10 cellular contexts compared by ENCODE assay signal in genomic region chr7:11557627-11558026, GRCh38.
A peak's percentile ranks its signal among the peaks of the same experiment; 100 is the strongest.
DNase-seq lines count a peak whose midpoint lies in the region; ATAC-seq and TF ChIP-seq lines count a peak whose summit lies in the region.
"Had no signal": no experiment of that assay in that cellular context is flagged by ENCODE, and none has a peak within 500 bp of the region (broad histone marks: within the 10 kb centered on the region; RNA-seq: fewer than 3 reads in every experiment).

No MANE protein-coding gene starts in this region.

- ATAC-seq in GM23338 (peak; percentile 100), left ventricle myocardium superior (no peak)
- ATAC-seq: K562 had no signal

- H3K27me3 ChIP-seq in GM23338 (ENCODE audit: insufficient read depth) = no peaks in the 10 kb centered on the region
- no peaks in the 10 kb centered on the region for H3K27me3 ChIP-seq in KMS-11 (ENCODE audit: insufficient read depth, low read depth)
- H3K27me3 ChIP-seq in neural progenitor cell = no peaks in the 10 kb centered on the region

- H3K4me1 ChIP-seq in GM23338 (ENCODE audit: insufficient read depth) (peaks cover 6% of the 10 kb centered on the region), KMS-11 (ENCODE audit: low read depth, poor library complexity, severe bottlenecking) (no peaks in the 10 kb centered on the region), neural progenitor cell (peaks cover 5% of the 10 kb centered on the region)

- no peak overlapping the region for H3K27ac Mint-ChIP-seq in GM23338
- H3K27ac Mint-ChIP-seq in neural progenitor cell = no peak overlapping the region

- H3K4me3 ChIP-seq in GM23338 = no peak overlapping the region
- no peak overlapping the region for H3K4me3 ChIP-seq in KMS-11 (IDR thresholded peaks at IDR 0.05; ENCODE audit: insufficient read depth, low read depth, low read length)
- no peak overlapping the region for H3K4me3 ChIP-seq in astrocyte of the cerebellum (ENCODE audit: low read depth, low read length)
- H3K4me3 ChIP-seq in neural progenitor cell = no peak overlapping the region
- H3K4me3 ChIP-seq: K562, thoracic aorta had no signal

- intact Hi-C loops in left ventricle myocardium superior (cut with micrococcal nuclease) = no loop called here

- H4K20me1 ChIP-seq in GM23338 (replicated peaks; ENCODE audit: insufficient read depth) = no peaks in the 10 kb centered on the region
- H4K20me1 ChIP-seq in KMS-11 (ENCODE audit: insufficient read depth) = no peaks in the 10 kb centered on the region
- H4K20me1 ChIP-seq in neural progenitor cell (ENCODE audit: low read depth) = no peaks in the 10 kb centered on the region

- H3K9ac ChIP-seq in KMS-11 (no peak overlapping the region), neural progenitor cell (no peak overlapping the region)

- no peaks in the 10 kb centered on the region for H3K9me2 ChIP-seq in GM23338 (ENCODE audit: insufficient read depth)

- no peaks in the 10 kb centered on the region for H3K9me3 ChIP-seq in neural progenitor cell (ENCODE audit: low read depth)
- H3K9me3 ChIP-seq: thoracic aorta had no signal

- no peak overlapping the region for H3K27ac ChIP-seq in GM23338 (ENCODE audit: low read depth)
- no peak overlapping the region for H3K27ac ChIP-seq in KMS-11
- no peak overlapping the region for H3K27ac ChIP-seq in neural progenitor cell
- H3K27ac ChIP-seq: thoracic aorta had no signal

- TF ChIP-seq CTCF in GM10266 (IDR thresholded peaks at IDR 0.05; ENCODE audit: control insufficient read depth, insufficient read depth, low read depth, missing control alignments) = peak; percentile 43
- peak; percentile 71 to 93 for TF ChIP-seq CTCF in GM23338 (conservative IDR thresholded peaks at IDR 0.05; ENCODE audit: low read depth in 2 of 2)
- TF ChIP-seq CTCF in KMS-11 (conservative IDR thresholded peaks at IDR 0.05; ENCODE audit: low read depth, low read length) = peak; percentile 20; the same call in 1 of the 2 replicates
- peak; percentile 38 for TF ChIP-seq CTCF in astrocyte of the cerebellum (IDR thresholded peaks at IDR 0.05; ENCODE audit: low read depth, low read length, missing control alignments)
- TF ChIP-seq CTCF in neural progenitor cell (IDR thresholded peaks at IDR 0.05) = peak; percentile 69

- peaks cover 2% of the 10 kb centered on the region for H3K27me3 Mint-ChIP-seq in GM23338 (ENCODE audit: insufficient read depth, low read depth, poor library complexity)
- no peaks in the 10 kb centered on the region for H3K27me3 Mint-ChIP-seq in neural progenitor cell (ENCODE audit: insufficient read depth, low read depth)

- H3K36me3 Mint-ChIP-seq in GM23338 (ENCODE audit: low read depth) (no peaks in the 10 kb centered on the region), neural progenitor cell (no peaks in the 10 kb centered on the region)

- H3F3A ChIP-seq in GM23338 (replicated peaks; ENCODE audit: low read depth) = no peaks in the 10 kb centered on the region
- H3F3A ChIP-seq in neural progenitor cell (ENCODE audit: low read depth) = no peaks in the 10 kb centered on the region

- H3K79me2 ChIP-seq in GM23338 (replicated peaks; ENCODE audit: insufficient read depth) = no peaks in the 10 kb centered on the region
- no peaks in the 10 kb centered on the region for H3K79me2 ChIP-seq in KMS-11 (ENCODE audit: insufficient read depth, low read depth)
- no peaks in the 10 kb centered on the region for H3K79me2 ChIP-seq in neural progenitor cell (ENCODE audit: low read depth)

- H3K9me3 Mint-ChIP-seq in GM23338 = no peaks in the 10 kb centered on the region
- peaks cover 4% of the 10 kb centered on the region for H3K9me3 Mint-ChIP-seq in neural progenitor cell

- H3K4me1 Mint-ChIP-seq in GM23338 (peaks cover 13% of the 10 kb centered on the region), neural progenitor cell (no peaks in the 10 kb centered on the region)

- H3K4me3 Mint-ChIP-seq in GM23338 (no peak overlapping the region), neural progenitor cell (no peak overlapping the region)

- in situ Hi-C loops in astrocyte of the cerebellum (cut with HindIII; ENCODE audit: low sequenced_read_pairs) = no loop called here

- peak; percentile 12 for DNase-seq in GM10266 (ENCODE audit: extremely low spot score)
- DNase-seq in GM23338 (ENCODE audit: low spot score) = peak; percentile 91
- no peak for DNase-seq in astrocyte of the cerebellum (ENCODE audit: low read depth)
- DNase-seq in neural progenitor cell (ENCODE audit: low spot score) = peak; percentile 83
- DNase-seq in NCI-H2107 (lab: John Stamatoyannopoulos, UW) = no peak
- DNase-seq in middle frontal gyrus (ENCODE audit: extremely low spot score, low spot score) = no peak
- no peak for DNase-seq in left ventricle myocardium superior

- H2AFZ ChIP-seq in GM23338 = peak overlapping the region; percentile 54; the same call in 1 of the 2 replicates
- H2AFZ ChIP-seq in KMS-11 (ENCODE audit: low read depth) = no peak overlapping the region
- H2AFZ ChIP-seq in neural progenitor cell (replicated peaks) = peak overlapping the region; percentile 95

- no peak overlapping the region for H3K4me2 ChIP-seq in GM23338
- no peak overlapping the region for H3K4me2 ChIP-seq in KMS-11
- H3K4me2 ChIP-seq in neural progenitor cell = no peak overlapping the region

- H3K36me3 ChIP-seq in GM23338 (ENCODE audit: insufficient read depth) (no peaks in the 10 kb centered on the region), KMS-11 (ENCODE audit: insufficient read depth) (no peaks in the 10 kb centered on the region), neural progenitor cell (no peaks in the 10 kb centered on the region)
- H3K36me3 ChIP-seq: thoracic aorta had no signal

TF ChIP-seq in GM23338, 12 proteins besides CTCF, POLR2A, EP300 and RAD21:
- 0 out of 2 replicates have a peak, but pooled peaks have one; percentile 42 for TF ChIP-seq ZNF462 (CRISPR knock-in tag; IDR thresholded peaks at IDR 0.05)
- no peak for TF ChIP-seq ETS1 (IDR thresholded peaks at IDR 0.05)

Comparison
In these comparisons a context has a peak if more than half of its experiments do, and no peak if none do; other contexts are left out.
1. DNase-seq: peak in GM10266 (single experiment), GM23338 (single experiment) and neural progenitor cell (single experiment); none in astrocyte of the cerebellum (single experiment), NCI-H2107 (single experiment), middle frontal gyrus (single experiment) and left ventricle myocardium superior (single experiment).
2. CTCF ChIP-seq: peak in every context shown above with its lines; median percentile 82 in GM23338; 69 in neural progenitor cell; 43 in GM10266; 38 in astrocyte of the cerebellum; 20 in KMS-11.